Comparison of ENCODE assay signal across 10 cellular contexts in the genomic region with DNA sequence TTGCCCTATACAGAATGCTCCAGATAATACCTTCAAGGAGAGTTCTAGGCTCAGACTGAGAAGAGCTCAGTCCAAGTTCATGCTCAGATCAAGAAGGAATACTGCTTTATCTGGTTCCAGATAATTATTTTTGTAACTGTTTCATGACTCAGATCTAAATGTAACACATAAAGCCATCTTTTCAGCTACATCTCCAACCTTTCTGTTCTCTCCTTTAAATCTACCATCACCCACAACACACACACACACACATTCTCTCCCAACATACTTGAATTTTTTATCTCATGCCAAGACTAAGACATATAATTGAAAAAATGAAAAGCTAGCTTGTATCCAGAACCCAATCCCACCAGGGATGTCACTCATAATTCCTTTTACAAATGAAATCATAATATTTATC.
"Had no signal": no experiment of that assay in that cellular context is flagged by ENCODE, and none has a peak within 500 bp of the region (broad histone marks: within the 10 kb centered on the region; RNA-seq: fewer than 3 reads in every experiment).

No MANE protein-coding gene starts in this region.

- H3K36me3 ChIP-seq: left lung, thoracic aorta had no signal

- H3K4me3 ChIP-seq: hepatocyte, left lung, thoracic aorta had no signal

- H3K9me3 Mint-ChIP-seq: activated naive CD4-positive, alpha-beta T cell treated with anti-CD3 and anti-CD28 coated beads for 36 hours; activated T-helper 17 cell treated with anti-CD3 and anti-CD28 coated beads, Interleukin-2, amount 50 U/mL, for 72 hours; stimulated activated effector memory CD8-positive, alpha-beta T cell treated with anti-CD3 and anti-CD28 coated beads, Interleukin-12 subunit alpha, Interleukin-12 subunit beta, amount 100 ng/mL, for 72 hours had no signal

- H3K9me3 ChIP-seq: left lung, thoracic aorta had no signal

- DNase-seq: activated CD4-positive, alpha-beta T cell treated with anti-CD3 and anti-CD28 coated beads, Interleukin-2, amount 50 U/mL, for 1 hour; activated naive CD4-positive, alpha-beta T cell treated with anti-CD3 and anti-CD28 coated beads for 36 hours; erythroblast; left lung; mammary epithelial cell; naive B cell had no signal

- H3K27me3 ChIP-seq: hepatocyte, left lung had no signal

- H3K36me3 Mint-ChIP-seq: naive B cell; stimulated activated effector memory CD8-positive, alpha-beta T cell treated with anti-CD3 and anti-CD28 coated beads, Interleukin-12 subunit alpha, Interleukin-12 subunit beta, amount 100 ng/mL, for 72 hours had no signal

- H3K4me3 Mint-ChIP-seq: activated naive CD4-positive, alpha-beta T cell treated with anti-CD3 and anti-CD28 coated beads for 36 hours; activated T-helper 17 cell treated with anti-CD3 and anti-CD28 coated beads, Interleukin-2, amount 50 U/mL, for 72 hours; naive B cell; stimulated activated effector memory CD8-positive, alpha-beta T cell treated with anti-CD3 and anti-CD28 coated beads, Interleukin-12 subunit alpha, Interleukin-12 subunit beta, amount 100 ng/mL, for 72 hours had no signal

- H3K27ac Mint-ChIP-seq: activated naive CD4-positive, alpha-beta T cell treated with anti-CD3 and anti-CD28 coated beads for 36 hours; activated T-helper 17 cell treated with anti-CD3 and anti-CD28 coated beads, Interleukin-2, amount 50 U/mL, for 72 hours; stimulated activated effector memory CD8-positive, alpha-beta T cell treated with anti-CD3 and anti-CD28 coated beads, Interleukin-12 subunit alpha, Interleukin-12 subunit beta, amount 100 ng/mL, for 72 hours had no signal

- H3K27ac ChIP-seq: hepatocyte, left lung, thoracic aorta had no signal

- H3K27me3 Mint-ChIP-seq: activated T-helper 17 cell treated with anti-CD3 and anti-CD28 coated beads, Interleukin-2, amount 50 U/mL, for 72 hours; naive B cell had no signal
